12 cellular contexts compared by ENCODE assay signal in the genomic region with DNA sequence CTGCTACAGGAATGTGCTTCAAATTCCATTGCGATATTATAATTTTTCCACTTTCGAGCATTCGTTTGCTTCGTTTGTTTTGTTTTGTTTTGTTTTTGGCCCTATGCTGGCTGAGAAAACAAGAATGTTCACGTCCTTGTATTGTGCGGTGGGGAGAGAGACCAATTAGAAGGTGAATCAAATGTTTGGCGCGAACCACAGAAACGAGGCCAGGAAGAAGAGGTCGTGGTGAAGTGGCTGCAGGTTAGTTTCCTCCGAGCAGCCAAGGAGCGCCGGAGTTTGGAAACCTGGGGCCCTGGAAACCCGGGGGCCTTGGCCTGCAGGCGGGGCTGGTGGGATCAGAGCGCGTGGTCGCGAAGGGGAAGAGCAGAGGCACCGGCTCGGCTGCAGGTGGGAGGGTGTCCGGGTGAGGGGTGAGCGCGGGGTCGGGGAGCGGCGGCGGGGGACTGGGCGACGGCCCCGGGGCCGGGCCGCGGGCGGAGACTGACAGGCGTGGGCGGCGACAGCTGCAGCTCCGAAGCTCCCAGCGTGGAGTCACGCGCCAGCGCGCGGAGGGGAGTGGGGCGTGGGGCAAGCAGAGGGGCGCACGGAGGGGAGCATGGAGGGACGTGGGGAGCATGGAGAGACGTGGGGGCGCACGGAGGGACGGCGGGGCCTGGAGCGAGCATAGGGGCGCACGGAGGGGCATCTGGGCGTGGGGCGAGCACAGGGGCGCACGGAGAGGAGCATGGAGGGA.
DNase-seq lines count a peak whose midpoint lies in the region; ATAC-seq, FAIRE-seq and TF ChIP-seq lines count a peak whose summit lies in the region.
"Had no signal": no experiment of that assay in that cellular context is flagged by ENCODE, and none has a peak within 500 bp of the region (broad histone marks: within the 10 kb centered on the region; RNA-seq: fewer than 3 reads in every experiment).

No MANE protein-coding gene starts in this region.

- no peaks in the 10 kb centered on the region for H3K36me3 ChIP-seq in H7 (replicated peaks; ENCODE audit: control insufficient read depth, insufficient read depth, low read length)
- H3K36me3 ChIP-seq in endothelial cell of umbilical vein (ENCODE audit: control insufficient read depth in 2 of 2, extremely low read depth in 1 of 2, insufficient read depth in 2 of 2, low read length in 2 of 2), result no peaks in the 10 kb centered on the region
- H3K36me3 ChIP-seq in sigmoid colon, result no peaks in the 10 kb centered on the region
- H3K36me3 ChIP-seq: BLaER1 treated with 17β-estradiol and CSF1 and Interleukin-3, amounts not matched to agents 10 nM and 100 nM had no signal

- POLR2A ChIA-PET in endothelial cell of umbilical vein (lab: Charles Lee), result no interaction called here

- no peak overlapping the region for H3K9ac ChIP-seq in endothelial cell of umbilical vein (replicated peaks; ENCODE audit: extremely low read depth, insufficient read depth, low read length)
- H3K9ac ChIP-seq: BLaER1 treated with 17β-estradiol and CSF1 and Interleukin-3, amounts not matched to agents 10 nM and 100 nM; SK-N-SH had no signal

- intact Hi-C loops in endothelial cell of umbilical vein (cut with micrococcal nuclease), result no loop called here
- intact Hi-C loops in sigmoid colon (cut with DNase I), result no loop called here

- CTCF ChIA-PET in endothelial cell of umbilical vein (lab: Charles Lee), result no interaction called here

- FAIRE-seq in endothelial cell of umbilical vein (lab: Jason Lieb, UNC), result peak; percentile 46

- 10 to 14% methylated on average over 61 of the region's 61 CpGs for WGBS in sigmoid colon, 2 donors

- H2AFZ ChIP-seq in endothelial cell of umbilical vein (ENCODE audit: low read depth, low read length), result no peak overlapping the region

- no peak for TF ChIP-seq CTCF in endothelial cell of umbilical vein (IDR thresholded peaks at IDR 0.05; ENCODE audit: extremely low read depth in 1 of 2, insufficient read depth in 1 of 2, low read depth in 1 of 2, low read length in 2 of 2)
- no peak for TF ChIP-seq CTCF in sigmoid colon (IDR thresholded peaks at IDR 0.05)

- no TSS peak for BruUV-seq in endothelial cell of umbilical vein (replicated peaks; lab: Mats Ljungman, UMichigan)

- no peaks in the 10 kb centered on the region for H3K9me3 ChIP-seq in endothelial cell of umbilical vein (replicated peaks; ENCODE audit: control insufficient read depth, insufficient read depth, low read length)
- H3K9me3 ChIP-seq in sigmoid colon, result no peaks in the 10 kb centered on the region
- H3K9me3 ChIP-seq: SK-N-SH had no signal

- H3K4me3 ChIP-seq in H7 (ENCODE audit: insufficient read depth, low read depth, low read length) (peak overlapping the region; percentile 41), endothelial cell of umbilical vein (replicated peaks in 1 of 3; ENCODE audit: insufficient read depth in 1 of 3, low read depth in 1 of 3, low read length in 3 of 3) (peak overlapping the region in 1 of 3 experiments; percentile 25), sigmoid colon (peak overlapping the region; percentile 12 to 39 (median 33))
- H3K4me3 ChIP-seq: BLaER1 treated with 17β-estradiol and CSF1 and Interleukin-3, amounts not matched to agents 10 nM and 100 nM had no signal

- no peaks in the 10 kb centered on the region for H4K20me1 ChIP-seq in endothelial cell of umbilical vein (replicated peaks; ENCODE audit: control insufficient read depth, extremely low read depth, insufficient read depth, low read length)
- H4K20me1 ChIP-seq: BLaER1 treated with 17β-estradiol and CSF1 and Interleukin-3, amounts not matched to agents 10 nM and 100 nM had no signal

- H3K27ac ChIP-seq in endothelial cell of umbilical vein (ENCODE audit: insufficient read depth, low read depth, low read length) (no peak overlapping the region), sigmoid colon (peak overlapping the region in 2 of 4 donors; percentile 14 to 35)
- H3K27ac ChIP-seq: BLaER1 treated with 17β-estradiol and CSF1 and Interleukin-3, amounts not matched to agents 10 nM and 100 nM had no signal

- H3K79me2 ChIP-seq in endothelial cell of umbilical vein (ENCODE audit: control insufficient read depth, insufficient read depth, low read length), result no peaks in the 10 kb centered on the region

- ATAC-seq in GM19463 (IDR thresholded peaks at IDR 0.05; ENCODE audit: unreplicated experiment), result no peak
- ATAC-seq in GM18498 (IDR thresholded peaks at IDR 0.05; ENCODE audit: unreplicated experiment), result no peak
- ATAC-seq: activated CD8-positive, alpha-beta T cell treated with anti-CD3 and anti-CD28 coated beads, Interleukin-2, amount 10 ng/mL, durations not matched to agents 7 days and 5 days had no signal

- no peak overlapping the region for H3K4me2 ChIP-seq in endothelial cell of umbilical vein (ENCODE audit: insufficient read depth, low read length)
- H3K4me2 ChIP-seq: SK-N-SH had no signal

- DNase-seq in H7, result peak; percentile 79
- peak; percentile 2 for DNase-seq in endothelial cell of umbilical vein (ENCODE audit: low read depth, low spot score)
- peak; percentile 17 for DNase-seq in kidney tubule cell (ENCODE audit: low spot score)
- no peak for DNase-seq in sigmoid colon
- no peak for DNase-seq in SW 1271 (lab: John Stamatoyannopoulos, UW)
- no peak for DNase-seq in NCI-H146 (lab: John Stamatoyannopoulos, UW)
- DNase-seq: activated CD8-positive, alpha-beta T cell treated with anti-CD3 and anti-CD28 coated beads, Interleukin-2, amount 10 ng/mL, durations not matched to agents 7 days and 5 days; NCI-H510A; SK-N-SH had no signal

- H3K9me1 ChIP-seq in endothelial cell of umbilical vein (replicated peaks; ENCODE audit: control insufficient read depth, extremely low read depth, insufficient read depth, low read length), result no peaks in the 10 kb centered on the region

- peaks cover 37% of the 10 kb centered on the region for H3K27me3 ChIP-seq in H7 (ENCODE audit: control insufficient read depth, insufficient read depth, low read length)
- peaks cover 3 to 13% of the 10 kb centered on the region in 2 experiments for H3K27me3 ChIP-seq in endothelial cell of umbilical vein (ENCODE audit: control insufficient read depth in 2 of 2, insufficient read depth in 2 of 2, low read length in 2 of 2)
- peaks cover 0 to 17% (median 10%) of the 10 kb centered on the region in 3 donors for H3K27me3 ChIP-seq in sigmoid colon

- no peak for TF ChIP-seq EP300 in sigmoid colon (IDR thresholded peaks at IDR 0.05)

- H3K4me1 ChIP-seq in endothelial cell of umbilical vein (ENCODE audit: control insufficient read depth, extremely low read depth, insufficient read depth, low read length), result no peaks in the 10 kb centered on the region
- peaks cover 0 to 11% (median 2%) of the 10 kb centered on the region in 4 donors for H3K4me1 ChIP-seq in sigmoid colon

- no peak for TF ChIP-seq POLR2A in endothelial cell of umbilical vein (IDR thresholded peaks at IDR 0.05; ENCODE audit: low read depth, low read length)
- TF ChIP-seq POLR2A in sigmoid colon (IDR thresholded peaks at IDR 0.05), result no peak

- dilution Hi-C loops in endothelial cell of umbilical vein (cut with MboI; ENCODE audit: extremely low pct_ligation_motif_present, low sequenced_read_pairs), result no loop called here

TF ChIP-seq in endothelial cell of umbilical vein, 7 proteins besides CTCF, POLR2A, EP300 and RAD21:
- no peak for TF ChIP-seq FOS (IDR thresholded peaks at IDR 0.05; ENCODE audit: borderline replicate concordance, insufficient read depth, low read length)
- TF ChIP-seq MYC (IDR thresholded peaks at IDR 0.05; ENCODE audit: low read depth, low read length), result no peak
- TF ChIP-seq GATA2 (IDR thresholded peaks at IDR 0.05; ENCODE audit: insufficient read depth, insufficient read length, low read depth, low read length), result no peak
- TF ChIP-seq EZH2 (IDR thresholded peaks at IDR 0.05; ENCODE audit: borderline replicate concordance, low read depth, low read length, severe bottlenecking), result no peak
- TF ChIP-seq, protein P1, sequence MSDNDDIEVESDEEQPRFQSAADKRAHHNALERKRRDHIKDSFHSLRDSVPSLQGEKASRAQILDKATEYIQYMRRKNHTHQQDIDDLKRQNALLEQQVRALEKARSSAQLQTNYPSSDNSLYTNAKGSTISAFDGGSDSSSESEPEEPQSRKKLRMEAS (IDR thresholded peaks at IDR 0.05; ENCODE audit: insufficient read depth, insufficient read length), result no peak
- no peak for TF ChIP-seq JUN (IDR thresholded peaks at IDR 0.05; ENCODE audit: borderline replicate concordance, insufficient read depth, insufficient read length, low read depth)
- TF ChIP-seq POLR2AphosphoS5 (IDR thresholded peaks at IDR 0.05; ENCODE audit: insufficient read depth, low read depth, low read length), result no peak

Comparison
In these comparisons a context has a peak if more than half of its experiments do, and no peak if none do; other contexts are left out.
1. DNase-seq: peak in H7 (single experiment), endothelial cell of umbilical vein (single experiment) and kidney tubule cell (single experiment); none in sigmoid colon (single experiment), SW 1271 (0 of 2) and NCI-H146 (single experiment).